14 cellular contexts compared by ENCODE assay signal in the genomic region with DNA sequence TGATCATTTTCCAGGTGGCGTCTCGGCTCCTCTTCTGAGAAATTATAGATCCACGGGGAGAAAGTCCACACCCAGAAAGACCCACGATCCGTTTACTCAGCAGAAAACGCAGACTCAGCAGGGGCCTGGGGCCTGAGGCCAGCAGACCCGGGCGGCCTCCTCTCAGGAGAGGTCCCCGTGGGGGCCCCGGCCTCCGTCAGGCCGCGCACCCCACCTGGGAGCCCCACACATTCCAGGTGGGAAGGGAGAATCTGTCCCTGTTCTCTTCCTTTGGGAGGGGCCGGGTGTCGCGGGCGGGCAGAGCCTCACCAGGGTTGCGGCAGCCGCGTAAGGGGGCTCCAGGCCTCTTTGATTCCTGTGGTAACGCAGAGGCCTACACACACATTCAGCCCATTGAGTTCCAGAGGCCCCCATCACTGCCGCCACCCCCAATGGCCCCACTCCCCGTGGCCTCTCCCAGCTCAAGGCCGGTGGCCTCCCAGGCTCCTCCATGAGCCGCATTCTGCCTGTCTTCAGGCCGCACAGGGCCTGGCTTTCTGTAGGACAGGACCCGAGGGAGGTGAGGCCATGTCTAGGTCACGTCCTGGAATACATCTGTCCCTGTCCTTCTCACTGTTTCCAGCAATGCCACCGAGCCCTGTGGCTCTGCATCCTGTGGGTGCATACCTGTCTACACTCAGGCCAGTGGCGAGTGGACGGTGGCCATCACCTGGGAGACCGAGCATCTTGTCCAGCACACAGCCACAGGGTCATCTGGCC. TPM values are rescaled to one million over a fixed set of nuclear protein-coding genes. Genes with fewer than 3 reads are reported as not detected.
"Had no signal": no experiment of that assay in that cellular context is flagged by ENCODE, and none has a peak within 500 bp of the region (broad histone marks: within the 10 kb centered on the region; RNA-seq: fewer than 3 reads in every experiment).

No MANE protein-coding gene starts in this region.

- H3K36me3 Mint-ChIP-seq: activated naive CD4-positive, alpha-beta T cell treated with anti-CD3 and anti-CD28 coated beads, Interleukin-2, amount 50 U/mL, for 24 hours had no signal

- H3K27me3 Mint-ChIP-seq: activated naive CD4-positive, alpha-beta T cell treated with anti-CD3 and anti-CD28 coated beads, Interleukin-2, amount 50 U/mL, for 24 hours had no signal

- H3K27me3 ChIP-seq: cardiac muscle cell, neural progenitor cell, ovary, tibial nerve had no signal

- H3K36me3 ChIP-seq: cardiac muscle cell, neural progenitor cell, ovary had no signal

- H3K4me1 ChIP-seq: neural progenitor cell had no signal

- H3K4me1 Mint-ChIP-seq: activated naive CD4-positive, alpha-beta T cell treated with anti-CD3 and anti-CD28 coated beads, Interleukin-2, amount 50 U/mL, for 24 hours; neural progenitor cell had no signal

- H3K4me3 Mint-ChIP-seq: activated naive CD4-positive, alpha-beta T cell treated with anti-CD3 and anti-CD28 coated beads, Interleukin-2, amount 50 U/mL, for 24 hours; activated T-cell treated with anti-CD3 and anti-CD28 coated beads, Interleukin-2, amount 50 U/mL, for 72 hours; neural progenitor cell had no signal

- H3K9ac ChIP-seq: neural progenitor cell had no signal

- DNase-seq: activated CD4-positive, alpha-beta T cell treated with anti-CD3 and anti-CD28 coated beads, Interleukin-2, amount 50 U/mL, for 1 hour; activated CD4-positive, CD25-positive, alpha-beta regulatory T cell; activated gamma-delta T cell; activated T-cell treated with anti-CD3 and anti-CD28 coated beads, Interleukin-2, amount 50 U/mL, for 72 hours; amniotic stem cell; stimulated activated naive CD8-positive, alpha-beta T cell treated with anti-CD3 and anti-CD28 coated beads, Interleukin-15, Interleukin-2, amounts not matched to agents 100 U/mL and 50 U/mL, for 24 hours; T1000 had no signal

- H3K4me2 ChIP-seq: neural progenitor cell had no signal

- H2AFZ ChIP-seq: neural progenitor cell had no signal

- ATAC-seq: activated T-cell treated with anti-CD3 and anti-CD28 coated beads, Interleukin-2, amount 50 U/mL, for 72 hours; stimulated activated naive CD8-positive, alpha-beta T cell treated with anti-CD3 and anti-CD28 coated beads, Interleukin-15, Interleukin-2, amounts not matched to agents 100 U/mL and 50 U/mL, for 24 hours had no signal

- H3K27ac ChIP-seq: cardiac muscle cell, neural progenitor cell, ovary, tibial nerve had no signal

- H3K9me3 ChIP-seq: ovary had no signal

- H3K4me3 ChIP-seq: cardiac muscle cell, neural progenitor cell, ovary, tibial nerve had no signal

- H3K9me3 Mint-ChIP-seq: activated naive CD4-positive, alpha-beta T cell treated with anti-CD3 and anti-CD28 coated beads, Interleukin-2, amount 50 U/mL, for 24 hours had no signal

- H3K27ac Mint-ChIP-seq: activated naive CD4-positive, alpha-beta T cell treated with anti-CD3 and anti-CD28 coated beads, Interleukin-2, amount 50 U/mL, for 24 hours; activated T-cell treated with anti-CD3 and anti-CD28 coated beads, Interleukin-2, amount 50 U/mL, for 72 hours; neural progenitor cell had no signal

RNA-seq across cellular contexts. Expression of gene IGFALS, which starts 1.6 kb away (rescaled TPM):
- total RNA-seq: dermis microvascular lymphatic vessel endothelial cell, fibroblast of villous mesenchyme had no signal
